In genomic region chr17:67055041-67055443, GRCh38 we compare ENCODE assay signal across 21 cellular contexts. TPM values are rescaled to one million over a fixed set of nuclear protein-coding genes. Genes with fewer than 3 reads are reported as not detected.
"Had no signal": no experiment of that assay in that cellular context is flagged by ENCODE, and none has a peak within 500 bp of the region (broad histone marks: within the 10 kb centered on the region; RNA-seq: fewer than 3 reads in every experiment).

No MANE protein-coding gene starts in this region.

- H3K4me1 Mint-ChIP-seq: activated CD4-positive, alpha-beta T cell treated with anti-CD3 and anti-CD28 coated beads, Interleukin-2, amount 10 ng/mL, durations not matched to agents 24 days and 14 days; neural crest cell had no signal

- H3K4me1 ChIP-seq: pancreas, SJSA1, thyroid gland, uterus had no signal

- ATAC-seq: activated T-cell treated with anti-CD3 and anti-CD28 coated beads, Interleukin-2, amount 50 U/mL, for 72 hours; pancreas; stimulated activated memory B cell treated with anti-CD40 and anti-IgM and Interleukin-4, amounts not matched to agents 10 μg/mL and 1 μg/mL and 100 μg/mL, for 72 hours had no signal

- H3K27ac Mint-ChIP-seq: activated CD4-positive, alpha-beta T cell treated with anti-CD3 and anti-CD28 coated beads, Interleukin-2, amount 10 ng/mL, durations not matched to agents 24 days and 14 days; activated T-cell treated with anti-CD3 and anti-CD28 coated beads, Interleukin-2, amount 50 U/mL, for 72 hours; stimulated activated memory B cell treated with anti-CD40 and anti-IgM and Interleukin-4, amounts not matched to agents 10 μg/mL and 1 μg/mL and 100 μg/mL, for 72 hours had no signal

- H3K9me3 Mint-ChIP-seq: activated T-cell treated with anti-CD3 and anti-CD28 coated beads, Interleukin-2, amount 50 U/mL, for 72 hours; neural crest cell had no signal

- H3K27me3 Mint-ChIP-seq: stimulated activated memory B cell treated with anti-CD40 and anti-IgM and Interleukin-4, amounts not matched to agents 10 μg/mL and 1 μg/mL and 100 μg/mL, for 72 hours had no signal

- H3K4me3 ChIP-seq: hepatocyte, pancreas, SJSA1, thyroid gland, uterus had no signal

- H3K27ac ChIP-seq: brain microvascular endothelial cell, hepatocyte, pancreas, SJSA1, thyroid gland, uterus had no signal

- H3K4me3 Mint-ChIP-seq: activated CD4-positive, alpha-beta T cell treated with anti-CD3 and anti-CD28 coated beads, Interleukin-2, amount 10 ng/mL, durations not matched to agents 24 days and 14 days; activated T-cell treated with anti-CD3 and anti-CD28 coated beads, Interleukin-2, amount 50 U/mL, for 72 hours; neural crest cell; stimulated activated memory B cell treated with anti-CD40 and anti-IgM and Interleukin-4, amounts not matched to agents 10 μg/mL and 1 μg/mL and 100 μg/mL, for 72 hours had no signal

- DNase-seq: activated CD4-positive, alpha-beta T cell treated with anti-CD3 and anti-CD28 coated beads, Interleukin-2, amount 10 ng/mL, durations not matched to agents 24 days and 14 days; activated CD4-positive, CD25-positive, alpha-beta regulatory T cell; activated gamma-delta T cell treated with Interleukin-2 at 50 U/mL for 16 hours; activated T-cell treated with anti-CD3 and anti-CD28 coated beads, Interleukin-2, amount 50 U/mL, for 72 hours; anterior cingulate cortex; brain microvascular endothelial cell; dermis blood vessel endothelial cell; erythroblast; midbrain; stimulated activated CD4-positive, alpha-beta T cell treated with anti-CD3 and anti-CD28 coated beads, Interleukin-2, amount 100 ng/mL, for 48 hours; thyroid gland; uterus had no signal

- H3K9me3 ChIP-seq: pancreas, thyroid gland had no signal

- H3K27me3 ChIP-seq: brain microvascular endothelial cell, hepatocyte, pancreas, SJSA1, thyroid gland, uterus had no signal

- H3K36me3 ChIP-seq: brain microvascular endothelial cell, pancreas, SJSA1, thyroid gland, uterus had no signal

RNA-seq across cellular contexts. Expression of gene CACNG1, which starts 10.7 kb away (rescaled TPM):
- total RNA-seq: activated CD4-positive, alpha-beta T cell treated with anti-CD3 and anti-CD28 coated beads, Interleukin-2, amount 10 ng/mL, durations not matched to agents 24 days and 14 days; activated T-cell treated with anti-CD3 and anti-CD28 coated beads, Interleukin-2, amount 50 U/mL, for 72 hours; cerebellum; dermis blood vessel endothelial cell; hepatocyte; kidney epithelial cell; lower leg skin; pancreas; T-helper 2 cell treated with Interferon-gamma antibody and Interleukin-4, amounts not matched to agents 100 ng/mL and 5 ng/mL, for 36 hours; thyroid gland; uterus had no signal
